Comparison of ENCODE assay signal across 8 cellular contexts in the genomic region with DNA sequence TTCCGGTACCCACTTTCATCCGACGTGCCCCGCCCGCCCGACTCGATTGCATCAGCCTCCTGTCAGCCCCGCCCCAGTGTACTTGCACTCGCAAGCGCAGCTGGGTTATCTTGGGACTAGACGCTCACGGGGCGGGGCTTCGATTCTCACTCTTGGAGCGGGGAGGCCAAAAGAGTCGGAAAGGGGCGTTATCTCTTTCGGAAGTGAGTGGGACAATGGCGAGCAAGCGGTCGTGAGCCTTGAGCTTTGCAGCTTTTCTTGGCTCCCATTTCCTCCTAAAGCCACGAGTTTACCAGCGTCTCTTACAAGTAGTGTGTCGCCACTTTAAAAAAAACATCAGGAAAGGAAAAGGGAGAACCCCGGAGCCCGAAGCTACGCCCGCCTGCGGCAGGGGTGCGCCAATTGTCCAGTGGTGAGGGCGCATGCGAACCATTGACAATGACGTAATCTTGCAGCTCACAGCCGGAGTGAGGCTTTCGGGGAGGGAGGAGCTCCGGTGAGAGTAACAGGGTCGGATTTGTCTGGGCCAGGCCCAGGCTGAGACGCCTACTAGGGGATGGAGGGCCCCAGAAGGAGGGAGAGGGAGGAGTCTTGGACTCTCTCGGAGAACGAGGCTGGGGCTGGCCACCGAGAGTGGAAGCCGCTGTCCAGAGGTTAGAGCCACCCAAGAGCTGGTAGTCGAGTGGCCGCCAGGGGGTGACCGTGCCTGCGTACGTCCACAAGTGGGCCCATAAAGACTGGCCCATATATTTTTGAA.
DNase-seq lines count a peak whose midpoint lies in the region; ATAC-seq, FAIRE-seq and TF ChIP-seq lines count a peak whose summit lies in the region.

No MANE protein-coding gene starts in this region.

- peak; percentile 95 for DNase-seq in Ammon's horn (ENCODE audit: low spot score)
- DNase-seq in NCI-H446 treated with DMSO at 0.1 percent for 48 hours (lab: John Stamatoyannopoulos, UW): peak; percentile 90
- DNase-seq in activated CD4-positive, CD25-positive, alpha-beta regulatory T cell treated with anti-CD3 and anti-CD28 coated beads, Interleukin-2, amount 50 U/mL, for 72 hours: peak; percentile 86
- DNase-seq in cerebellum (ENCODE audit: low spot score): peak; percentile 72
- DNase-seq in keratinocyte (ENCODE audit: low read depth, low spot score): peak; percentile 56
- DNase-seq in stimulated activated CD4-positive, alpha-beta T cell treated with anti-CD3 and anti-CD28 coated beads, Interleukin-12 subunit alpha, Interleukin-12 subunit beta, amount 100 ng/mL, for 48 hours (ENCODE audit: low read depth in 2 of 3, low spot score in 1 of 3): peak; percentile 83 to 89 (median 87)

- peak overlapping the region; percentile 36 to 71 (median 63) for H3K4me3 ChIP-seq in keratinocyte (ENCODE audit: control insufficient read depth in 2 of 3, extremely low read depth in 1 of 3, insufficient read depth in 2 of 3, low read depth in 1 of 3, low read length in 3 of 3)

- no peaks in the 10 kb centered on the region for H3K9me1 ChIP-seq in keratinocyte (ENCODE audit: control insufficient read depth, extremely low read depth, insufficient read depth, low read length)

- no peaks in the 10 kb centered on the region for H4K20me1 ChIP-seq in keratinocyte (ENCODE audit: control insufficient read depth, extremely low read depth, insufficient read depth, low read length)

- peak; percentile 93 for ATAC-seq in HG03432 (IDR thresholded peaks at IDR 0.05; ENCODE audit: unreplicated experiment)

- H3K36me3 ChIP-seq in keratinocyte (ENCODE audit: control insufficient read depth in 2 of 2, extremely low read depth in 1 of 2, insufficient read depth in 2 of 2, low read length in 2 of 2): no peaks in the 10 kb centered on the region

- no peaks in the 10 kb centered on the region for H3K79me2 ChIP-seq in keratinocyte (ENCODE audit: control insufficient read depth, insufficient read depth, low read length)

- peak overlapping the region; percentile 81 for H2AFZ ChIP-seq in keratinocyte (ENCODE audit: control insufficient read depth, low read length)

- no peak for FAIRE-seq in keratinocyte (lab: Jason Lieb, UNC)

- H3K27ac ChIP-seq in keratinocyte (ENCODE audit: control insufficient read depth, insufficient read depth, low read length): peak overlapping the region; percentile 91

- dilution Hi-C loops in keratinocyte (cut with MboI; ENCODE audit: extremely low pct_ligation_motif_present, low sequenced_read_pairs): no loop called here

- H3K4me2 ChIP-seq in keratinocyte (ENCODE audit: control insufficient read depth, extremely low read depth, insufficient read depth, low read depth, low read length): peak overlapping the region; percentile 57

- H3K27me3 ChIP-seq in keratinocyte (ENCODE audit: control insufficient read depth, extremely low read depth, insufficient read depth, low read length): no peaks in the 10 kb centered on the region

- H3K9ac ChIP-seq in keratinocyte (ENCODE audit: control insufficient read depth, extremely low read depth, insufficient read depth, low read length): peak overlapping the region; percentile 85

- H3K9me3 ChIP-seq in keratinocyte (ENCODE audit: control insufficient read depth, low read depth, low read length): no peaks in the 10 kb centered on the region

- peak; percentile 52 for TF ChIP-seq POLR2A in GM19193 (IDR thresholded peaks at IDR 0.05; ENCODE audit: extremely low read depth, insufficient read depth, insufficient read length)

- peak; percentile 42 to 65 (median 58) for TF ChIP-seq CTCF in keratinocyte (optimal IDR thresholded peaks at IDR 0.05 in 1 of 3, IDR thresholded peaks at IDR 0.05 in 1 of 3, conservative IDR thresholded peaks at IDR 0.05 in 1 of 3; ENCODE audit: extremely low read depth in 1 of 3, insufficient read depth in 2 of 3, low read length in 3 of 3)

- H3K4me1 ChIP-seq in keratinocyte (ENCODE audit: control insufficient read depth, extremely low read depth, insufficient read depth, low read length): no peaks in the 10 kb centered on the region

Comparison
In these comparisons a context has a peak if more than half of its experiments do, and no peak if none do; other contexts are left out.
1. Peak in every context shown above with its lines: DNase-seq, ATAC-seq, H3K4me3 ChIP-seq and H3K27ac ChIP-seq.